19 cellular contexts compared by ENCODE assay signal in genomic region chr1:116931016-116931918, GRCh38. TPM values are rescaled to one million over a fixed set of nuclear protein-coding genes. Genes with fewer than 3 reads are reported as not detected.
A peak's percentile ranks its signal among the peaks of the same experiment; 100 is the strongest.
DNase-seq lines count a peak whose midpoint lies in the region; ATAC-seq lines count a peak whose summit lies in the region.
"Had no signal": no experiment of that assay in that cellular context is flagged by ENCODE, and none has a peak within 500 bp of the region (broad histone marks: within the 10 kb centered on the region; RNA-seq: fewer than 3 reads in every experiment).

No MANE protein-coding gene starts in this region.

- no peaks in the 10 kb centered on the region for H3K9me3 Mint-ChIP-seq in activated T-cell treated with anti-CD3 and anti-CD28 coated beads, Interleukin-2, amount 50 U/mL, for 4 hours
- no peaks in the 10 kb centered on the region for H3K9me3 Mint-ChIP-seq in activated T-helper 17 cell treated with anti-CD3 and anti-CD28 coated beads, Interleukin-2, amount 50 U/mL, for 72 hours
- peaks cover 0 to 2% (median 0%) of the 10 kb centered on the region in 9 donors for H3K9me3 Mint-ChIP-seq in naive thymus-derived CD8-positive, alpha-beta T cell
- H3K9me3 Mint-ChIP-seq: CD14-positive monocyte, HFFc6, IgD-negative memory B cell had no signal

- H3K36me3 Mint-ChIP-seq in activated T-cell treated with anti-CD3 and anti-CD28 coated beads, Interleukin-2, amount 50 U/mL, for 4 hours (ENCODE audit: insufficient read depth) = no peaks in the 10 kb centered on the region
- H3K36me3 Mint-ChIP-seq in activated T-helper 17 cell treated with anti-CD3 and anti-CD28 coated beads, Interleukin-2, amount 50 U/mL, for 72 hours (ENCODE audit: low read depth) = no peaks in the 10 kb centered on the region
- H3K36me3 Mint-ChIP-seq in naive thymus-derived CD8-positive, alpha-beta T cell = no peaks in the 10 kb centered on the region
- H3K36me3 Mint-ChIP-seq: CD14-positive monocyte, IgD-negative memory B cell had no signal

- H3K9me3 ChIP-seq in trophoblast cell (ENCODE audit: insufficient read depth, low read depth, low read length) = no peaks in the 10 kb centered on the region

- H2BK12ac ChIP-seq in trophoblast cell (ENCODE audit: low read length) = no peak overlapping the region

- no peak overlapping the region for H3K4me3 ChIP-seq in trophoblast cell (ENCODE audit: low read depth, low read length)

- no peaks in the 10 kb centered on the region for H3K27me3 Mint-ChIP-seq in activated T-cell treated with anti-CD3 and anti-CD28 coated beads, Interleukin-2, amount 50 U/mL, for 4 hours (ENCODE audit: low read depth)
- H3K27me3 Mint-ChIP-seq in activated T-helper 17 cell treated with anti-CD3 and anti-CD28 coated beads, Interleukin-2, amount 50 U/mL, for 72 hours = no peaks in the 10 kb centered on the region
- H3K27me3 Mint-ChIP-seq in naive thymus-derived CD8-positive, alpha-beta T cell = no peaks in the 10 kb centered on the region

- H3K27ac ChIP-seq in trophoblast cell (ENCODE audit: low read depth, low read length) = no peak overlapping the region

- WGBS in trophoblast cell (ENCODE audit: extremely low coverage, insufficient coverage, insufficient read length) = no CpG with 5 or more reads among the region's 7 CpGs

- no peak overlapping the region for H2BK5ac ChIP-seq in trophoblast cell (ENCODE audit: low read depth, low read length, poor library complexity)

- no peaks in the 10 kb centered on the region for H3K79me1 ChIP-seq in trophoblast cell (ENCODE audit: low read length)

- peaks cover 2% of the 10 kb centered on the region in 2 experiments for H3K4me1 ChIP-seq in trophoblast cell (ENCODE audit: control insufficient read depth in 1 of 2, insufficient read depth in 2 of 2, low read length in 2 of 2)

- H3K4ac ChIP-seq in trophoblast cell (ENCODE audit: low read depth, low read length) = no peak overlapping the region

- ATAC-seq in activated T-cell treated with anti-CD3 and anti-CD28 coated beads, Interleukin-2, amount 50 U/mL, for 4 hours = peak; percentile 84 to 92
- peak; percentile 58 for ATAC-seq in GM18868 (IDR thresholded peaks at IDR 0.05; ENCODE audit: unreplicated experiment)
- ATAC-seq in activated T-helper 17 cell treated with anti-CD3 and anti-CD28 coated beads, Interleukin-2, amount 50 U/mL, for 72 hours (replicated peaks) = peak; percentile 88
- no peak for ATAC-seq in naive thymus-derived CD8-positive, alpha-beta T cell
- no peak for ATAC-seq in HG02678 (IDR thresholded peaks at IDR 0.05; ENCODE audit: unreplicated experiment)

- no peak overlapping the region for H3K23ac ChIP-seq in trophoblast cell (ENCODE audit: low read length)

- H4K12ac ChIP-seq in trophoblast cell (ENCODE audit: low read depth, low read length) = no peak overlapping the region

- H3K14ac ChIP-seq in trophoblast cell (ENCODE audit: low read length) = no peak overlapping the region

- no peak overlapping the region for H2AFZ ChIP-seq in trophoblast cell (ENCODE audit: insufficient read depth, low read length, poor library complexity)

- peaks cover 0 to 1% of the 10 kb centered on the region in 2 experiments for H3K36me3 ChIP-seq in trophoblast cell (ENCODE audit: control insufficient read depth in 1 of 2, insufficient read depth in 2 of 2, low read length in 2 of 2)

- no peak overlapping the region for H2AK5ac ChIP-seq in trophoblast cell (ENCODE audit: low read length)

- H3K4me2 ChIP-seq in trophoblast cell (ENCODE audit: low read length) = no peak overlapping the region

- no peak overlapping the region for H4K91ac ChIP-seq in trophoblast cell (ENCODE audit: low read depth, low read length)

- no peak overlapping the region for H3K4me3 Mint-ChIP-seq in activated T-cell treated with anti-CD3 and anti-CD28 coated beads, Interleukin-2, amount 50 U/mL, for 4 hours
- no peak overlapping the region for H3K4me3 Mint-ChIP-seq in activated T-helper 17 cell treated with anti-CD3 and anti-CD28 coated beads, Interleukin-2, amount 50 U/mL, for 72 hours
- no peak overlapping the region for H3K4me3 Mint-ChIP-seq in naive thymus-derived CD8-positive, alpha-beta T cell
- H3K4me3 Mint-ChIP-seq: CD14-positive monocyte, HFFc6, IgD-negative memory B cell had no signal

- H3K79me2 ChIP-seq in trophoblast cell (ENCODE audit: control insufficient read depth, insufficient read depth, low read length, poor library complexity) = no peaks in the 10 kb centered on the region

- no peak for DNase-seq in activated T-cell treated with anti-CD3 and anti-CD28 coated beads, Interleukin-2, amount 50 U/mL, for 4 hours
- DNase-seq in activated T-cell treated with anti-CD3 and anti-CD28 coated beads, Interleukin-2, amount 50 U/mL, for 1 hour = no peak
- peak; percentile 22 to 60 for DNase-seq in trophoblast cell
- no peak for DNase-seq in naive thymus-derived CD8-positive, alpha-beta T cell
- DNase-seq: ACHN, AML-193, DMS 273 treated with DMSO at 0.1 percent for 48 hours, GDM1, HFFc6, NCI-H1105, NCI-H1694, NCI-H2107, NCI-H2227 treated with DMSO at 0.1 percent for 48 hours, NCI-H524 had no signal

- H3K27ac Mint-ChIP-seq in activated T-helper 17 cell treated with anti-CD3 and anti-CD28 coated beads, Interleukin-2, amount 50 U/mL, for 72 hours = no peak overlapping the region
- H3K27ac Mint-ChIP-seq in naive thymus-derived CD8-positive, alpha-beta T cell = peak overlapping the region in 1 of 10 donors; percentile 20
- H3K27ac Mint-ChIP-seq: CD14-positive monocyte, HFFc6, IgD-negative memory B cell had no signal

- no peak overlapping the region for H3K9ac ChIP-seq in trophoblast cell (ENCODE audit: low read length)

- no peaks in the 10 kb centered on the region for H3K27me3 ChIP-seq in trophoblast cell (ENCODE audit: insufficient read depth, low read length)

- H3K18ac ChIP-seq in trophoblast cell (ENCODE audit: low read length) = no peak overlapping the region

- POLR2A ChIA-PET in naive thymus-derived CD8-positive, alpha-beta T cell (lab: Charles Lee) = interaction anchor here (0.7 kb wide), 1 partner anchor 139 kb away, joined by 3 read pairs; no protein-coding TSS in a partner anchor

- no peak overlapping the region for H2BK120ac ChIP-seq in trophoblast cell (ENCODE audit: insufficient read depth, low read length, poor library complexity)

- no peak overlapping the region for H4K8ac ChIP-seq in trophoblast cell (ENCODE audit: low read depth, low read length)

- peaks cover 28% of the 10 kb centered on the region for H3K4me1 Mint-ChIP-seq in activated T-cell treated with anti-CD3 and anti-CD28 coated beads, Interleukin-2, amount 50 U/mL, for 4 hours (ENCODE audit: low read depth)
- H3K4me1 Mint-ChIP-seq in activated T-helper 17 cell treated with anti-CD3 and anti-CD28 coated beads, Interleukin-2, amount 50 U/mL, for 72 hours = peaks cover 17% of the 10 kb centered on the region
- H3K4me1 Mint-ChIP-seq in naive thymus-derived CD8-positive, alpha-beta T cell = peaks cover 13 to 23% (median 18%) of the 10 kb centered on the region in 4 donors
- H3K4me1 Mint-ChIP-seq: IgD-negative memory B cell had no signal

RNA-seq across cellular contexts. Expression of gene PTGFRN, which starts 21.6 kb away (rescaled TPM):
- 10 to 100 TPM in 2 of 3 donors, 1 to 10 TPM in 1; 10.0 to 17.0 (median 15.5) TPM for total RNA-seq in activated T-cell treated with anti-CD3 and anti-CD28 coated beads, Interleukin-2, amount 50 U/mL, for 4 hours
- total RNA-seq in activated T-helper 17 cell treated with anti-CD3 and anti-CD28 coated beads, Interleukin-2, amount 50 U/mL, for 72 hours = 10 to 100 TPM; 10.1 to 11.1 TPM
- polyA plus RNA-seq in trophoblast cell (2013) = 83.0 and 85.0 TPM in 2 replicates
- total RNA-seq in naive thymus-derived CD8-positive, alpha-beta T cell = under 1 TPM; 0.23 to 0.47 TPM
- polyA plus RNA-seq in naive thymus-derived CD8-positive, alpha-beta T cell = under 1 TPM in 1 of 3 donors, not detected in 2; 0.09 TPM
- polyA plus RNA-seq: IgD-negative memory B cell had no signal

Comparison
In these comparisons a context has a peak if more than half of its experiments do, and no peak if none do; other contexts are left out.
1. ATAC-seq: peak in activated T-cell treated with anti-CD3 and anti-CD28 coated beads, Interleukin-2, amount 50 U/mL, for 4 hours (2 of 2), GM18868 (single experiment) and activated T-helper 17 cell treated with anti-CD3 and anti-CD28 coated beads, Interleukin-2, amount 50 U/mL, for 72 hours (single experiment); none in naive thymus-derived CD8-positive, alpha-beta T cell (0 of 2) and HG02678 (single experiment).
2. DNase-seq: peak in trophoblast cell (2 of 2); none in activated T-cell treated with anti-CD3 and anti-CD28 coated beads, Interleukin-2, amount 50 U/mL, for 4 hours (single experiment), activated T-cell treated with anti-CD3 and anti-CD28 coated beads, Interleukin-2, amount 50 U/mL, for 1 hour (single experiment) and naive thymus-derived CD8-positive, alpha-beta T cell (0 of 10).
3. RNA of gene PTGFRN, which starts 21.6 kb away (total RNA-seq): 10.0 to 17.0 TPM in activated T-cell treated with anti-CD3 and anti-CD28 coated beads, Interleukin-2, amount 50 U/mL, for 4 hours and 10.1 to 11.1 TPM in activated T-helper 17 cell treated with anti-CD3 and anti-CD28 coated beads, Interleukin-2, amount 50 U/mL, for 72 hours; 0.23 to 0.47 TPM in naive thymus-derived CD8-positive, alpha-beta T cell; every median in the first group is over 4 times any median in the second.